8 cellular contexts compared by ENCODE assay signal in genomic region chr10:32056136-32057040, GRCh38. TPM values are rescaled to one million over a fixed set of nuclear protein-coding genes. Genes with fewer than 3 reads are reported as not detected.
DNase-seq lines count a peak whose midpoint lies in the region; ATAC-seq and TF ChIP-seq lines count a peak whose summit lies in the region.

TSS of gene KIF5B (minus strand) at chr10:32056425. CDS start at chr10:32055973, 452 bp downstream.

- H3K27me3 ChIP-seq in body of pancreas: no peaks in the 10 kb centered on the region
- no peaks in the 10 kb centered on the region for H3K27me3 ChIP-seq in iPS DF 6.9 (ENCODE audit: control insufficient read depth, insufficient read depth, low read length)
- no peaks in the 10 kb centered on the region for H3K27me3 ChIP-seq in gastrocnemius medialis

- H3K4me3 ChIP-seq in body of pancreas (peak within 1 kb of the TSS; percentile 70 to 79), iPS DF 6.9 (ENCODE audit: low read length) (peak within 1 kb of the TSS; percentile 97), gastrocnemius medialis (peak within 1 kb of the TSS; percentile 75 to 91 (median 84))

- H3K27ac ChIP-seq in 22Rv1 (peak within 1 kb of the TSS; percentile 85), body of pancreas (peak within 1 kb of the TSS; percentile 91 to 99 (median 94)), iPS DF 6.9 (ENCODE audit: low read length) (no peak within 1 kb of the TSS), gastrocnemius medialis (peak within 1 kb of the TSS; percentile 87 to 99 (median 96))

- DNase-seq in NCI-H2107 (lab: John Stamatoyannopoulos, UW) (peak; percentile 45), UCSD-AML1 (lab: John Stamatoyannopoulos, UW; ENCODE audit: unreplicated experiment) (peak; percentile 90), body of pancreas (peak; percentile 87 to 91 (median 88)), iPS DF 6.9 (ENCODE audit: low read depth, low spot score) (no peak), gastrocnemius medialis (peak; percentile 75 to 82)

- WGBS in body of pancreas, 2 donors: 1 to 4% methylated on average over 7 to 32 of the region's 63 CpGs
- no CpG with 5 or more reads among the region's 63 CpGs for WGBS in iPS DF 6.9 (ENCODE audit: insufficient coverage, insufficient read length)

- TF ChIP-seq CTCF in 22Rv1 (IDR thresholded peaks at IDR 0.05) (no peak), body of pancreas (IDR thresholded peaks at IDR 0.05) (no peak), gastrocnemius medialis (IDR thresholded peaks at IDR 0.05 in 4 of 5, conservative IDR thresholded peaks at IDR 0.05 in 1 of 5) (no peak)

- TF ChIP-seq POLR2A in body of pancreas (IDR thresholded peaks at IDR 0.05) (peak; percentile 99), gastrocnemius medialis (IDR thresholded peaks at IDR 0.05) (peak; percentile 98 to 99)

- intact Hi-C loops in body of pancreas (cut with DNase I): loop anchor here (10.0 kb wide), 1 partner anchor 158 kb away; no protein-coding TSS in a partner anchor
- intact Hi-C loops in gastrocnemius medialis (cut with DNase I; ENCODE audit: low total_unique reads): loop anchor here (1.0 to 10.0 kb wide), 5 partner anchors 194 to 1084 kb away; partner anchors contain the start of gene ITGB1

- in situ Hi-C loops in gastrocnemius medialis (cut with MboI; ENCODE audit: low sequenced_read_pairs in 4 of 4): loop anchor here in 3 of 4 donors (10.0 to 25.0 kb wide), 3 partner anchors 281 to 318 kb away; partner anchors contain the start of gene EPC1 (in 1 of the 3)

- ATAC-seq in GM18519 (IDR thresholded peaks at IDR 0.05; ENCODE audit: low FRiP score, unreplicated experiment): peak; percentile 86
- peak; percentile 86 for ATAC-seq in HG03039 (IDR thresholded peaks at IDR 0.05; ENCODE audit: unreplicated experiment)
- ATAC-seq in body of pancreas: peak; percentile 93
- peak; percentile 89 to 91 for ATAC-seq in gastrocnemius medialis

- no peaks in the 10 kb centered on the region for H3K9me3 ChIP-seq in body of pancreas
- no peaks in the 10 kb centered on the region for H3K9me3 ChIP-seq in iPS DF 6.9 (ENCODE audit: control insufficient read depth, insufficient read depth, low read length)
- H3K9me3 ChIP-seq in gastrocnemius medialis: no peaks in the 10 kb centered on the region

- H3K36me3 ChIP-seq in body of pancreas (replicated peaks in 1 of 2; ENCODE audit: insufficient read depth in 1 of 2, low read depth in 2 of 2) (no peaks in the 10 kb centered on the region), iPS DF 6.9 (ENCODE audit: control insufficient read depth, insufficient read depth, low read length) (no peaks in the 10 kb centered on the region), gastrocnemius medialis (no peaks in the 10 kb centered on the region)

- H3K4me1 ChIP-seq in body of pancreas (peaks cover 32% of the 10 kb centered on the region), iPS DF 6.9 (ENCODE audit: control insufficient read depth, insufficient read depth, low read length) (no peaks in the 10 kb centered on the region), gastrocnemius medialis (peaks cover 30 to 33% of the 10 kb centered on the region in 2 donors)

RNA-seq across cellular contexts. Expression of gene KIF5B, which starts in this region (rescaled TPM):
- total RNA-seq in body of pancreas (10 to 100 TPM; 53.7 to 59.9 TPM), gastrocnemius medialis (100 to 1,000 TPM; 123 to 151 (median 142) TPM)
